In the genomic region with DNA sequence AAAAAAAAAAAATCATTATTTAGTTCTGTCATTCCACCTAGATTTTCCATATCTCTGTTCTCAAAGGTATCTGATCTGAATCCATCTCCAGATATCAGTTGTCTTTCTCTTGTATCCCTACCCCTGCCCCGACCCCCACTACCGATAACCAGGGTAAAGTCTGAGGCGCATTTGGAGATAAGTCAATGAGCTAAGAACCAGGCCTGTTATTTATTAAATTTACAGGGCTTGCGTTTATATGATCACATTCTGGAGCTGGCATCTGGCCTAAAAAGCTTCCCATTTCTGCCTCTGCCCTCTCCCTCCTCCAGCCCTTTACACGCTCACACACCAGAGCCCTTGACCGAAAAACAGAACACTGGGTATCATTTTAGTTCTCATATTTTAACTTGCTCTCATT, we compare ENCODE assay signal across 34 cellular contexts.
"Had no signal": no experiment of that assay in that cellular context is flagged by ENCODE, and none has a peak within 500 bp of the region (broad histone marks: within the 10 kb centered on the region; RNA-seq: fewer than 3 reads in every experiment).

No MANE protein-coding gene starts in this region.

- H3K4me3 ChIP-seq: Peyer's patch had no signal

- H3K36me3 Mint-ChIP-seq: activated naive CD8-positive, alpha-beta T cell treated with anti-CD3 and anti-CD28 coated beads for 36 hours had no signal

- DNase-seq: activated B cell treated with CpG ODN at 0.5 μM for 24 hours; activated CD4-positive, alpha-beta memory T cell treated with anti-CD3 and anti-CD28 coated beads, Interleukin-2, amount 10 ng/mL, durations not matched to agents 7 days and 5 days; activated CD4-positive, alpha-beta T cell treated with anti-CD3 and anti-CD28 coated beads for 4 hours; activated CD4-positive, CD25-positive, alpha-beta regulatory T cell treated with anti-CD3 and anti-CD28 coated beads, Interleukin-2, amount 50 U/mL, for 72 hours; activated effector memory CD4-positive, alpha-beta T cell treated with anti-CD3 and anti-CD28 coated beads, Interleukin-2, amount 50 U/mL, for 16 hours; activated naive CD4-positive, alpha-beta T cell; activated naive CD4-positive, alpha-beta T cell treated with anti-CD3 and anti-CD28 coated beads, Interleukin-2, amount 50 U/mL, for 16 hours; activated naive CD8-positive, alpha-beta T cell treated with anti-CD3 and anti-CD28 coated beads for 36 hours; activated T-cell treated with anti-CD3 and anti-CD28 coated beads, Interleukin-2, amount 50 U/mL, for 1 hour; activated T-cell treated with anti-CD3 and anti-CD28 coated beads, Interleukin-2, amount 50 U/mL, for 72 hours; amniotic stem cell; aorta; brain microvascular endothelial cell; central memory CD4-positive, alpha-beta T cell; MM.1S; MV-4-11; NCI-H1092; NCI-H1436 treated with DMSO at 0.1 percent for 48 hours; NCI-H1694 treated with DMSO at 0.1 percent for 48 hours; NCI-H2029; NCI-H2171; NCI-H510A; NCI-H526; NCI-H748 treated with DMSO at 0.1 percent for 48 hours; NK-92 treated with Interleukin-12 subunit alpha and Interleukin-12 subunit beta, amount 100 ng/mL, for 24 hours; PC-3; Peyer's patch; RPMI8226; SIG-M5 had no signal

- H3K9me3 Mint-ChIP-seq: activated B cell treated with CpG ODN at 0.5 μM for 24 hours; activated CD4-positive, alpha-beta memory T cell treated with anti-CD3 and anti-CD28 coated beads, Interleukin-2, amount 10 ng/mL, durations not matched to agents 7 days and 5 days; activated naive CD8-positive, alpha-beta T cell treated with anti-CD3 and anti-CD28 coated beads for 36 hours; activated T-cell treated with anti-CD3 and anti-CD28 coated beads, Interleukin-2, amount 50 U/mL, for 72 hours; activated T-helper 17 cell treated with anti-CD3 and anti-CD28 coated beads, Interleukin-2, amount 50 U/mL, for 72 hours; T-helper 1 cell treated with Interleukin-12 subunit alpha and Interleukin-12 subunit beta and Interleukin-4 antibody, amounts not matched to agents 30 μg/mL and 1 μg/mL, for 36 hours; T-helper 2 cell treated with Interferon-gamma antibody and Interleukin-4, amounts not matched to agents 5 μg/mL and 100 μg/mL, for 36 hours had no signal

- H3K4me3 Mint-ChIP-seq: activated B cell treated with CpG ODN at 0.5 μM for 24 hours; activated CD4-positive, alpha-beta memory T cell treated with anti-CD3 and anti-CD28 coated beads, Interleukin-2, amount 10 ng/mL, durations not matched to agents 7 days and 5 days; activated naive CD8-positive, alpha-beta T cell treated with anti-CD3 and anti-CD28 coated beads for 36 hours; activated T-cell treated with anti-CD3 and anti-CD28 coated beads, Interleukin-2, amount 50 U/mL, for 72 hours; activated T-helper 17 cell treated with anti-CD3 and anti-CD28 coated beads, Interleukin-2, amount 50 U/mL, for 72 hours; T-helper 1 cell treated with Interleukin-12 subunit alpha and Interleukin-12 subunit beta and Interleukin-4 antibody, amounts not matched to agents 30 μg/mL and 1 μg/mL, for 36 hours; T-helper 2 cell treated with Interferon-gamma antibody and Interleukin-4, amounts not matched to agents 5 μg/mL and 100 μg/mL, for 36 hours had no signal

- H3K36me3 ChIP-seq: brain microvascular endothelial cell, Peyer's patch had no signal

- H3K4me1 ChIP-seq: Peyer's patch had no signal

- H3K9me3 ChIP-seq: Peyer's patch had no signal

- H3K27ac Mint-ChIP-seq: activated B cell treated with CpG ODN at 0.5 μM for 24 hours; activated CD4-positive, alpha-beta memory T cell treated with anti-CD3 and anti-CD28 coated beads, Interleukin-2, amount 10 ng/mL, durations not matched to agents 7 days and 5 days; activated naive CD8-positive, alpha-beta T cell treated with anti-CD3 and anti-CD28 coated beads for 36 hours; activated T-cell treated with anti-CD3 and anti-CD28 coated beads, Interleukin-2, amount 50 U/mL, for 72 hours; activated T-helper 17 cell treated with anti-CD3 and anti-CD28 coated beads, Interleukin-2, amount 50 U/mL, for 72 hours; T-helper 1 cell treated with Interleukin-12 subunit alpha and Interleukin-12 subunit beta and Interleukin-4 antibody, amounts not matched to agents 30 μg/mL and 1 μg/mL, for 36 hours; T-helper 2 cell treated with Interferon-gamma antibody and Interleukin-4, amounts not matched to agents 5 μg/mL and 100 μg/mL, for 36 hours had no signal

- H3K4me1 Mint-ChIP-seq: activated B cell treated with CpG ODN at 0.5 μM for 24 hours; activated CD4-positive, alpha-beta memory T cell treated with anti-CD3 and anti-CD28 coated beads, Interleukin-2, amount 10 ng/mL, durations not matched to agents 7 days and 5 days; activated naive CD8-positive, alpha-beta T cell treated with anti-CD3 and anti-CD28 coated beads for 36 hours; activated T-helper 17 cell treated with anti-CD3 and anti-CD28 coated beads, Interleukin-2, amount 50 U/mL, for 72 hours had no signal

- H3K27me3 Mint-ChIP-seq: activated B cell treated with CpG ODN at 0.5 μM for 24 hours had no signal

- H3K27ac ChIP-seq: brain microvascular endothelial cell, KMS-11, Peyer's patch, VCaP had no signal

- H3K4me2 ChIP-seq: KMS-11 had no signal

- H3K9ac ChIP-seq: KMS-11 had no signal

- H3K27me3 ChIP-seq: brain microvascular endothelial cell, Peyer's patch had no signal
